In genomic region chr2:23658466-23658942, GRCh38 we compare ENCODE assay signal across 10 cellular contexts.
DNase-seq lines count a peak whose midpoint lies in the region; ATAC-seq and TF ChIP-seq lines count a peak whose summit lies in the region.
"Had no signal": no experiment of that assay in that cellular context is flagged by ENCODE, and none has a peak within 500 bp of the region (broad histone marks: within the 10 kb centered on the region; RNA-seq: fewer than 3 reads in every experiment).

No MANE protein-coding gene starts in this region.

- TF ChIP-seq CTCF in fibroblast of mammary gland (conservative IDR thresholded peaks at IDR 0.05; ENCODE audit: control insufficient read depth, insufficient read depth, low read depth, low read length): no peak

- peak; percentile 64 for ATAC-seq in GM21423 (IDR thresholded peaks at IDR 0.05; ENCODE audit: unreplicated experiment)
- no peak for ATAC-seq in HG03439 (IDR thresholded peaks at IDR 0.05; ENCODE audit: unreplicated experiment)

- no peak overlapping the region for H3K4me3 ChIP-seq in fibroblast of mammary gland (ENCODE audit: control insufficient read depth, low read depth, low read length)

- DNase-seq in MV-4-11 (lab: John Stamatoyannopoulos, UW) (peak; percentile 39), fibroblast of mammary gland (ENCODE audit: low read depth) (peak; percentile 54), cerebellar cortex (ENCODE audit: low spot score) (no peak), UCSD-AML1 (lab: John Stamatoyannopoulos, UW; ENCODE audit: unreplicated experiment) (no peak)
- peak; percentile 19 for DNase-seq in stimulated activated CD4-positive, alpha-beta T cell treated with anti-CD3 and anti-CD28 coated beads, Interleukin-4, amount 100 ng/mL, for 1 hour
- DNase-seq in effector CD4-positive, alpha-beta T cell: no peak
- DNase-seq: DMS79 treated with DMSO at 0.1 percent for 48 hours, NCI-H2171 had no signal

Comparison
In these comparisons a context has a peak if more than half of its experiments do, and no peak if none do; other contexts are left out.
1. DNase-seq: peak in MV-4-11 (single experiment), fibroblast of mammary gland (single experiment) and stimulated activated CD4-positive, alpha-beta T cell treated with anti-CD3 and anti-CD28 coated beads, Interleukin-4, amount 100 ng/mL, for 1 hour (single experiment); none in cerebellar cortex (single experiment), effector CD4-positive, alpha-beta T cell (single experiment) and UCSD-AML1 (single experiment).